3 cellular contexts compared by ENCODE assay signal in genomic region chr11:101964200-101964599, GRCh38. TPM values are rescaled to one million over a fixed set of nuclear protein-coding genes. Genes with fewer than 3 reads are reported as not detected.
"Had no signal": no experiment of that assay in that cellular context is flagged by ENCODE, and none has a peak within 500 bp of the region (broad histone marks: within the 10 kb centered on the region; RNA-seq: fewer than 3 reads in every experiment).

No MANE protein-coding gene starts in this region.

RNA-seq across cellular contexts. Expression of gene ANGPTL5, which starts 47.9 kb away (rescaled TPM):
- total RNA-seq: LHCN-M2, M059J, MCF 10A had no signal
